In genomic region chr5:180059326-180059725, GRCh38 we compare ENCODE assay signal across 29 cellular contexts.
"Had no signal": no experiment of that assay in that cellular context is flagged by ENCODE, and none has a peak within 500 bp of the region (broad histone marks: within the 10 kb centered on the region; RNA-seq: fewer than 3 reads in every experiment).

No MANE protein-coding gene starts in this region.

- H3K4me3 ChIP-seq: breast epithelium, gastrocnemius medialis, right lobe of liver, testis, transverse colon had no signal

- DNase-seq: activated CD4-positive, alpha-beta memory T cell treated with anti-CD3 and anti-CD28 coated beads, Interleukin-2, amount 10 ng/mL, durations not matched to agents 7 days and 5 days; activated CD4-positive, alpha-beta T cell treated with anti-CD3 and anti-CD28 coated beads, Interleukin-2, amount 10 ng/mL, durations not matched to agents 24 days and 14 days; activated CD4-positive, CD25-positive, alpha-beta regulatory T cell treated with anti-CD3 and anti-CD28 coated beads, Interleukin-2, amount 50 U/mL, for 72 hours; activated CD8-positive, alpha-beta memory T cell treated with anti-CD3 and anti-CD28 coated beads, Interleukin-2, amount 50 U/mL, for 48 hours; activated gamma-delta T cell; activated naive CD4-positive, alpha-beta T cell treated with anti-CD3 and anti-CD28 coated beads, Interleukin-2, amount 10 ng/mL, durations not matched to agents 7 days and 5 days; activated T-cell treated with anti-CD3 and anti-CD28 coated beads, Interleukin-2, amount 50 U/mL, for 24 hours; amygdala; dermis blood vessel endothelial cell; effector CD4-positive, alpha-beta T cell; erythroblast; gastrocnemius medialis; glutamatergic neuron; islet precursor cell; left colon; mammary epithelial cell; naive thymus-derived CD8-positive, alpha-beta T cell; posterior cingulate gyrus; right lobe of liver; stimulated activated CD4-positive, alpha-beta T cell treated with anti-CD3 and anti-CD28 coated beads, Interleukin-12 subunit alpha, Interleukin-12 subunit beta, amount 100 ng/mL, for 4 hours; stimulated activated CD4-positive, alpha-beta T cell treated with anti-CD3 and anti-CD28 coated beads, Interleukin-4, amount 100 ng/mL, for 1 hour; stimulated activated naive CD8-positive, alpha-beta T cell treated with anti-CD3 and anti-CD28 coated beads, Interleukin-15, Interleukin-2, amounts not matched to agents 100 U/mL and 50 U/mL, for 24 hours; testis; transverse colon; WERI-Rb-1 had no signal

- H3K9me3 Mint-ChIP-seq: activated CD4-positive, alpha-beta memory T cell treated with anti-CD3 and anti-CD28 coated beads, Interleukin-2, amount 10 ng/mL, durations not matched to agents 7 days and 5 days; activated CD4-positive, alpha-beta T cell treated with anti-CD3 and anti-CD28 coated beads, Interleukin-2, amount 10 ng/mL, durations not matched to agents 24 days and 14 days; activated naive CD4-positive, alpha-beta T cell treated with anti-CD3 and anti-CD28 coated beads, Interleukin-2, amount 10 ng/mL, durations not matched to agents 7 days and 5 days; activated T-cell treated with anti-CD3 and anti-CD28 coated beads, Interleukin-2, amount 50 U/mL, for 24 hours; naive thymus-derived CD8-positive, alpha-beta T cell; neural crest cell had no signal

- ATAC-seq: gastrocnemius medialis; naive thymus-derived CD8-positive, alpha-beta T cell; right lobe of liver; stimulated activated naive CD8-positive, alpha-beta T cell treated with anti-CD3 and anti-CD28 coated beads, Interleukin-15, Interleukin-2, amounts not matched to agents 100 U/mL and 50 U/mL, for 24 hours had no signal

- H3K27ac ChIP-seq: breast epithelium, gastrocnemius medialis, right lobe of liver, testis, WERI-Rb-1 had no signal

- H3K27ac Mint-ChIP-seq: activated CD4-positive, alpha-beta memory T cell treated with anti-CD3 and anti-CD28 coated beads, Interleukin-2, amount 10 ng/mL, durations not matched to agents 7 days and 5 days; activated CD4-positive, alpha-beta T cell treated with anti-CD3 and anti-CD28 coated beads, Interleukin-2, amount 10 ng/mL, durations not matched to agents 24 days and 14 days; activated naive CD4-positive, alpha-beta T cell treated with anti-CD3 and anti-CD28 coated beads, Interleukin-2, amount 10 ng/mL, durations not matched to agents 7 days and 5 days; activated T-cell treated with anti-CD3 and anti-CD28 coated beads, Interleukin-2, amount 50 U/mL, for 24 hours had no signal

- H3K36me3 ChIP-seq: breast epithelium, gastrocnemius medialis, right lobe of liver, transverse colon, WERI-Rb-1 had no signal

- H3K36me3 Mint-ChIP-seq: activated naive CD4-positive, alpha-beta T cell treated with anti-CD3 and anti-CD28 coated beads, Interleukin-2, amount 10 ng/mL, durations not matched to agents 7 days and 5 days had no signal

- FAIRE-seq: colon, endometrium had no signal

- H3K4me1 Mint-ChIP-seq: activated CD4-positive, alpha-beta memory T cell treated with anti-CD3 and anti-CD28 coated beads, Interleukin-2, amount 10 ng/mL, durations not matched to agents 7 days and 5 days; activated CD4-positive, alpha-beta T cell treated with anti-CD3 and anti-CD28 coated beads, Interleukin-2, amount 10 ng/mL, durations not matched to agents 24 days and 14 days; activated naive CD4-positive, alpha-beta T cell treated with anti-CD3 and anti-CD28 coated beads, Interleukin-2, amount 10 ng/mL, durations not matched to agents 7 days and 5 days had no signal

- H3K4me3 Mint-ChIP-seq: activated CD4-positive, alpha-beta memory T cell treated with anti-CD3 and anti-CD28 coated beads, Interleukin-2, amount 10 ng/mL, durations not matched to agents 7 days and 5 days; activated CD4-positive, alpha-beta T cell treated with anti-CD3 and anti-CD28 coated beads, Interleukin-2, amount 10 ng/mL, durations not matched to agents 24 days and 14 days; activated naive CD4-positive, alpha-beta T cell treated with anti-CD3 and anti-CD28 coated beads, Interleukin-2, amount 10 ng/mL, durations not matched to agents 7 days and 5 days; activated T-cell treated with anti-CD3 and anti-CD28 coated beads, Interleukin-2, amount 50 U/mL, for 24 hours; naive thymus-derived CD8-positive, alpha-beta T cell; neural crest cell had no signal

- H3K9me3 ChIP-seq: breast epithelium, gastrocnemius medialis, right lobe of liver, testis, transverse colon had no signal

- H3K27me3 ChIP-seq: breast epithelium, gastrocnemius medialis, right lobe of liver, testis, transverse colon had no signal

- H3K4me1 ChIP-seq: breast epithelium, testis had no signal

- H3K27me3 Mint-ChIP-seq: activated CD4-positive, alpha-beta memory T cell treated with anti-CD3 and anti-CD28 coated beads, Interleukin-2, amount 10 ng/mL, durations not matched to agents 7 days and 5 days; activated naive CD4-positive, alpha-beta T cell treated with anti-CD3 and anti-CD28 coated beads, Interleukin-2, amount 10 ng/mL, durations not matched to agents 7 days and 5 days; activated T-cell treated with anti-CD3 and anti-CD28 coated beads, Interleukin-2, amount 50 U/mL, for 24 hours; naive thymus-derived CD8-positive, alpha-beta T cell had no signal
